8 cellular contexts compared by ENCODE assay signal in the genomic region with DNA sequence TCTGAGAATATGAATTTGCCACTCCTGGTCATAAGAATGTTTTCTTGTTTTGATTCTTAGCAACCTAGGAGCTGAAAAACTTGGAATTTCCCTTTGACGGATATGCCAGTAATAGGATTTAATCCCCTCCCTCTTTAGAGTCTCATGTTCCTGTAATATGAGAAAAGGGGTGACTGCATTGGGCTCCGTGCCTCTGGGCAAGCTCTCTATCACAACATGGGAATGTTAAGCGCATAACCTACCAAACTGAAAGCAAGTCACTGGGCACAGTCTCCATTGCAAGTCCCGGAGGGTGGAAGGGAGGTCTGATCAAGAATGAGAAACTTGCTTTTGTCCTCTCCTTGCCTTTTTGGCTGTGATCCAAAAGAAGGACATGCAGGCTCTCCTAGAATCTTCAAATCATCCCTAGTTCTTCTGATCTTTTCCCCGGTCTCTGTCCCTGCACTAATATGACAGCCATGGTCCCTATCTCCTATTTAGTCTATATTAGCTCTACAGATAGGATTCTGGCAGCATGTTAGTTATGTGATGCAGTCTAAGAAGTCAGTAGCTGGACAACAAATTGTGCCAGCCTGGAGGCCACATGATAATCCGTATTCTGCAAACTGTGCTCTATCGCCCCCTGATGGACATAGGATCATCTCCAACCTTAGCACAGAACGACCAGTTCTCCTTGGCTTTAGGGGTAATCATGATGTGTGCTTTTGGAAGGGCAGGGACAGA. TPM values are rescaled to one million over a fixed set of nuclear protein-coding genes. Genes with fewer than 3 reads are reported as not detected.
A peak's percentile ranks its signal among the peaks of the same experiment; 100 is the strongest.
DNase-seq lines count a peak whose midpoint lies in the region; ATAC-seq and TF ChIP-seq lines count a peak whose summit lies in the region.

No MANE protein-coding gene starts in this region.

- no peak overlapping the region for H3K9ac ChIP-seq in SU-DHL-6 (ENCODE audit: low read length)

- no peak for DNase-seq in Right ventricle myocardium superior
- no peak for DNase-seq in cardiac septum (ENCODE audit: low spot score)
- DNase-seq in HFF-Myc (ENCODE audit: extremely low read depth, low read depth): peak; percentile 45
- DNase-seq in LoVo (ENCODE audit: low spot score): peak; percentile 42
- DNase-seq in dermis microvascular lymphatic vessel endothelial cell (ENCODE audit: low read depth in 2 of 2): peak; percentile 57 to 75
- peak; percentile 77 for DNase-seq in myocyte (ENCODE audit: low read depth)
- DNase-seq in hippocampal formation (lab: John Stamatoyannopoulos, UW): no peak

- peak; percentile 58 for ATAC-seq in Right ventricle myocardium superior (ENCODE audit: poor library complexity)

- no peaks in the 10 kb centered on the region for H4K20me1 ChIP-seq in SU-DHL-6 (ENCODE audit: low read depth, low read length)

- H2AFZ ChIP-seq in SU-DHL-6 (ENCODE audit: low read depth, low read length, severe bottlenecking): no peak overlapping the region

- H3K9me2 ChIP-seq in SU-DHL-6 (replicated peaks; ENCODE audit: insufficient read depth, low read length): no peaks in the 10 kb centered on the region

- no peaks in the 10 kb centered on the region for H3K27me3 ChIP-seq in SU-DHL-6 (ENCODE audit: low read length)

- H3K36me3 ChIP-seq in SU-DHL-6 (ENCODE audit: low read length): no peaks in the 10 kb centered on the region

- H3F3A ChIP-seq in SU-DHL-6 (ENCODE audit: insufficient read depth): no peaks in the 10 kb centered on the region

- no peaks in the 10 kb centered on the region for H3K9me3 ChIP-seq in SU-DHL-6 (ENCODE audit: insufficient read depth, low read length)

- H3K4me2 ChIP-seq in SU-DHL-6 (ENCODE audit: low read depth, low read length, poor library complexity, severe bottlenecking): no peak overlapping the region

- no peak overlapping the region for H3K27ac ChIP-seq in SU-DHL-6 (ENCODE audit: low read depth, low read length)

- peak; percentile 82 for TF ChIP-seq CTCF in HFF-Myc (IDR thresholded peaks at IDR 0.05; ENCODE audit: low read depth, low read length, missing control alignments)
- peak; percentile 75 for TF ChIP-seq CTCF in SU-DHL-6 (IDR thresholded peaks at IDR 0.05; ENCODE audit: insufficient read depth, low read length, poor library complexity, severe bottlenecking)

- H3K79me2 ChIP-seq in SU-DHL-6 (ENCODE audit: insufficient read depth, low read length): no peaks in the 10 kb centered on the region

- H3K4me3 ChIP-seq in HFF-Myc (replicated peaks; ENCODE audit: low read depth, low read length) (no peak overlapping the region), SU-DHL-6 (ENCODE audit: insufficient read depth, low read length, poor library complexity, severe bottlenecking) (no peak overlapping the region)

- intact Hi-C loops in Right ventricle myocardium superior (cut with DNase I): no loop called here
- intact Hi-C loops in cardiac septum (cut with DNase I): no loop called here

RNA-seq across cellular contexts. Expression of gene OR10D3, which starts 11.7 kb away (rescaled TPM):
- not detected for total RNA-seq in Right ventricle myocardium superior
- not detected for total RNA-seq in cardiac septum
- not detected in 2 replicates for total RNA-seq in dermis microvascular lymphatic vessel endothelial cell
- total RNA-seq in myocyte: not detected in 2 replicates
- polyA plus RNA-seq in myocyte (2012): not detected

RNA-seq across cellular contexts. Expression of gene OR8G1, which starts 46.0 kb away (rescaled TPM):
- not detected for total RNA-seq in Right ventricle myocardium superior
- total RNA-seq in cardiac septum: not detected
- total RNA-seq in dermis microvascular lymphatic vessel endothelial cell: under 0.01 TPM in 1 of 2 replicates, not detected in the other
- not detected in 2 replicates for total RNA-seq in myocyte
- polyA plus RNA-seq in myocyte (2012): not detected

Comparison
In these comparisons a context has a peak if more than half of its experiments do, and no peak if none do; other contexts are left out.
1. DNase-seq: peak in HFF-Myc (single experiment), LoVo (single experiment), dermis microvascular lymphatic vessel endothelial cell (2 of 2) and myocyte (single experiment); none in Right ventricle myocardium superior (single experiment), cardiac septum (single experiment) and hippocampal formation (0 of 2).